26 cellular contexts compared by ENCODE assay signal in the genomic region with DNA sequence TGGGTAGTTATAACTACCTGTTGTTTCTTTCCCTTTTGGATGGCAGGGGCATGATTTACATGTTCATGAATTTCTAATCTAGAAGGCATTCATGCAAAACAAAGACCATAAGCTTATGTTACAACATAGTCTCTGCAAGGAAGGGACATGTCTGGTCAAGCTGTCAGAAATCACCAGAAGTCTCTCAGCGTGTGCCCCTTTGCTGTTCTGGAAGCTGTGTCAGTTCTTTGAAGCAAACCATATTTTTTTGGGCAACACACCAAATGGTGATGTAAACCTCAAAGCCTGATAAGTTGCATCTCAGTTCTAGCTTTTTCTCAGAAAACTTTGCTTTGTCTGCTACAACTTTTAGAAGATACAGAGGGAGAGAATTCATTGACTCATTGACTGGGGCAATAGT.
DNase-seq lines count a peak whose midpoint lies in the region; ATAC-seq, FAIRE-seq and TF ChIP-seq lines count a peak whose summit lies in the region.
"Had no signal": no experiment of that assay in that cellular context is flagged by ENCODE, and none has a peak within 500 bp of the region (broad histone marks: within the 10 kb centered on the region; RNA-seq: fewer than 3 reads in every experiment).

No MANE protein-coding gene starts in this region.

- no peaks in the 10 kb centered on the region for H3K9me3 ChIP-seq in HEK293 (ENCODE audit: control insufficient read depth, insufficient read depth, low read depth, low read length)
- no peaks in the 10 kb centered on the region for H3K9me3 ChIP-seq in astrocyte (ENCODE audit: insufficient read depth, low read depth, low read length)
- H3K9me3 ChIP-seq in fibroblast of lung (ENCODE audit: control insufficient read depth, insufficient read depth, low read depth, low read length), result no peaks in the 10 kb centered on the region
- H3K9me3 ChIP-seq: BLaER1, colonic mucosa, gastrocnemius medialis, neutrophil had no signal

- H3K79me2 ChIP-seq in astrocyte (ENCODE audit: insufficient read depth, low read length) (no peaks in the 10 kb centered on the region), fibroblast of lung (ENCODE audit: control insufficient read depth, insufficient read depth, low read length) (no peaks in the 10 kb centered on the region)

- H3K27ac Mint-ChIP-seq in astrocyte (ENCODE audit: unreplicated experiment) (no peak overlapping the region), nephron (peak overlapping the region in 2 of 3 experiments; percentile 6 to 8)
- no peak overlapping the region for H3K27ac Mint-ChIP-seq in activated T-helper 1 cell treated with anti-CD3 and anti-CD28 coated beads, Interleukin-12 subunit alpha, Interleukin-12 subunit beta, Interleukin-2, Interleukin-4 antibody, amounts not matched to agents 30 ng/mL and 10 ng/mL and 1 ng/mL, durations not matched to agents 14 hours and 24 hours and 36 hours
- H3K27ac Mint-ChIP-seq: activated CD4-positive, alpha-beta T cell treated with anti-CD3 and anti-CD28 coated beads, Interleukin-2, amount 10 ng/mL, durations not matched to agents 7 days and 5 days; activated CD8-positive, alpha-beta memory T cell treated with anti-CD3 and anti-CD28 coated beads, Interleukin-2, amount 10 ng/mL, durations not matched to agents 7 days and 5 days; activated naive CD4-positive, alpha-beta T cell treated with anti-CD3 and anti-CD28 coated beads, Interleukin-2, amount 50 U/mL, for 24 hours; endodermal cell; stimulated activated naive CD8-positive, alpha-beta T cell treated with anti-CD3 and anti-CD28 coated beads, Interleukin-15, amount 100 ng/mL, for 72 hours had no signal

- H3K9ac ChIP-seq in astrocyte (ENCODE audit: low read length) (peak overlapping the region; percentile 21), fibroblast of lung (ENCODE audit: insufficient read depth, low read length) (no peak overlapping the region)
- H3K9ac ChIP-seq: BLaER1 had no signal

- H3K36me3 ChIP-seq in HEK293 (ENCODE audit: control insufficient read depth in 2 of 2, insufficient read depth in 1 of 2, low read length in 2 of 2), result no peaks in the 10 kb centered on the region
- no peaks in the 10 kb centered on the region for H3K36me3 ChIP-seq in astrocyte (ENCODE audit: insufficient read depth, low read length)
- no peaks in the 10 kb centered on the region for H3K36me3 ChIP-seq in fibroblast of lung (ENCODE audit: control insufficient read depth, insufficient read depth, low read length)
- H3K36me3 ChIP-seq: ascending aorta, BLaER1, colonic mucosa, gastrocnemius medialis, neutrophil had no signal

- H3K36me3 Mint-ChIP-seq in astrocyte (ENCODE audit: low read depth, unreplicated experiment) (no peaks in the 10 kb centered on the region), nephron (ENCODE audit: low read depth) (no peaks in the 10 kb centered on the region)
- H3K36me3 Mint-ChIP-seq in activated T-helper 1 cell treated with anti-CD3 and anti-CD28 coated beads, Interleukin-12 subunit alpha, Interleukin-12 subunit beta, Interleukin-2, Interleukin-4 antibody, amounts not matched to agents 30 ng/mL and 10 ng/mL and 1 ng/mL, durations not matched to agents 14 hours and 24 hours and 36 hours (ENCODE audit: low read depth), result no peaks in the 10 kb centered on the region
- H3K36me3 Mint-ChIP-seq: activated CD8-positive, alpha-beta memory T cell treated with anti-CD3 and anti-CD28 coated beads, Interleukin-2, amount 10 ng/mL, durations not matched to agents 7 days and 5 days; activated naive CD4-positive, alpha-beta T cell treated with anti-CD3 and anti-CD28 coated beads, Interleukin-2, amount 50 U/mL, for 24 hours had no signal

- H2AFZ ChIP-seq in astrocyte (ENCODE audit: low read depth, low read length) (no peak overlapping the region), fibroblast of lung (ENCODE audit: low read length) (no peak overlapping the region)

- H3K4me1 Mint-ChIP-seq in astrocyte (ENCODE audit: low read depth, unreplicated experiment) (peaks cover 4% of the 10 kb centered on the region), nephron (no peaks in the 10 kb centered on the region)
- H3K4me1 Mint-ChIP-seq in activated T-helper 1 cell treated with anti-CD3 and anti-CD28 coated beads, Interleukin-12 subunit alpha, Interleukin-12 subunit beta, Interleukin-2, Interleukin-4 antibody, amounts not matched to agents 30 ng/mL and 10 ng/mL and 1 ng/mL, durations not matched to agents 14 hours and 24 hours and 36 hours (ENCODE audit: low read depth), result no peaks in the 10 kb centered on the region
- H3K4me1 Mint-ChIP-seq: activated CD4-positive, alpha-beta T cell treated with anti-CD3 and anti-CD28 coated beads, Interleukin-2, amount 10 ng/mL, durations not matched to agents 7 days and 5 days; activated CD8-positive, alpha-beta memory T cell treated with anti-CD3 and anti-CD28 coated beads, Interleukin-2, amount 10 ng/mL, durations not matched to agents 7 days and 5 days; activated naive CD4-positive, alpha-beta T cell treated with anti-CD3 and anti-CD28 coated beads, Interleukin-2, amount 50 U/mL, for 24 hours; endodermal cell; stimulated activated naive CD8-positive, alpha-beta T cell treated with anti-CD3 and anti-CD28 coated beads, Interleukin-15, amount 100 ng/mL, for 72 hours had no signal

- peaks cover 2% of the 10 kb centered on the region for H3K27me3 Mint-ChIP-seq in astrocyte (ENCODE audit: low read depth, unreplicated experiment)
- peaks cover 3% of the 10 kb centered on the region for H3K27me3 Mint-ChIP-seq in nephron (ENCODE audit: low read depth)
- no peaks in the 10 kb centered on the region for H3K27me3 Mint-ChIP-seq in activated T-helper 1 cell treated with anti-CD3 and anti-CD28 coated beads, Interleukin-12 subunit alpha, Interleukin-12 subunit beta, Interleukin-2, Interleukin-4 antibody, amounts not matched to agents 30 ng/mL and 10 ng/mL and 1 ng/mL, durations not matched to agents 14 hours and 24 hours and 36 hours (ENCODE audit: insufficient read depth)
- H3K27me3 Mint-ChIP-seq: activated CD4-positive, alpha-beta T cell treated with anti-CD3 and anti-CD28 coated beads, Interleukin-2, amount 10 ng/mL, durations not matched to agents 7 days and 5 days; activated naive CD4-positive, alpha-beta T cell treated with anti-CD3 and anti-CD28 coated beads, Interleukin-2, amount 50 U/mL, for 24 hours; stimulated activated naive CD8-positive, alpha-beta T cell treated with anti-CD3 and anti-CD28 coated beads, Interleukin-15, amount 100 ng/mL, for 72 hours had no signal

- intact Hi-C loops in activated T-helper 1 cell treated with anti-CD3 and anti-CD28 coated beads, Interleukin-12 subunit alpha, Interleukin-12 subunit beta, Interleukin-2, Interleukin-4 antibody, amounts not matched to agents 30 ng/mL and 10 ng/mL and 1 ng/mL, durations not matched to agents 14 hours and 24 hours and 36 hours (cut with micrococcal nuclease), result no loop called here

- H3K27ac ChIP-seq in HEK293 (ENCODE audit: extremely low read depth, low read depth, low read length), result no peak overlapping the region
- H3K27ac ChIP-seq in astrocyte (ENCODE audit: low read depth, low read length), result peak overlapping the region; percentile 50
- no peak overlapping the region for H3K27ac ChIP-seq in fibroblast of lung (ENCODE audit: insufficient read depth, low read length)
- H3K27ac ChIP-seq: ascending aorta, BLaER1, colonic mucosa, gastrocnemius medialis, neutrophil, VCaP had no signal

- TF ChIP-seq CTCF in HEK293 (tag by site-specific recombination; IDR thresholded peaks at IDR 0.05) (no peak), astrocyte (IDR thresholded peaks at IDR 0.05; ENCODE audit: insufficient read depth, low read depth, low read length) (no peak), fibroblast of lung (conservative IDR thresholded peaks at IDR 0.05 in 1 of 2, IDR thresholded peaks at IDR 0.05 in 1 of 2; ENCODE audit: low read depth in 1 of 2, low read length in 2 of 2) (no peak), nephron (IDR thresholded peaks at IDR 0.05; ENCODE audit: unreplicated experiment in 3 of 3) (no peak)

- H3K27me3 ChIP-seq in astrocyte (ENCODE audit: insufficient read depth, low read length) (no peaks in the 10 kb centered on the region), fibroblast of lung (ENCODE audit: control insufficient read depth, insufficient read depth, low read length) (peaks cover 2% of the 10 kb centered on the region)
- H3K27me3 ChIP-seq: ascending aorta, BLaER1, colonic mucosa, gastrocnemius medialis, neutrophil had no signal

- POLR2A ChIA-PET in HEK293 (lab: Yijun Ruan, JAX), result no interaction called here

- no peak for ATAC-seq in GM19035 (IDR thresholded peaks at IDR 0.05; ENCODE audit: unreplicated experiment)
- ATAC-seq: activated CD8-positive, alpha-beta memory T cell treated with anti-CD3 and anti-CD28 coated beads, Interleukin-2, amount 10 ng/mL, durations not matched to agents 7 days and 5 days; gastrocnemius medialis; SK-N-SH treated with all-trans-retinoic acid at 6 μM for 48 hours; stimulated activated naive CD8-positive, alpha-beta T cell treated with anti-CD3 and anti-CD28 coated beads, Interleukin-15, amount 100 ng/mL, for 72 hours had no signal

- peak; percentile 65 for FAIRE-seq in astrocyte (lab: Jason Lieb, UNC)
- FAIRE-seq: kidney had no signal

- H4K20me1 ChIP-seq in astrocyte (ENCODE audit: insufficient read depth, low read length), result no peaks in the 10 kb centered on the region
- H4K20me1 ChIP-seq in fibroblast of lung (ENCODE audit: control insufficient read depth, extremely low read depth, insufficient read depth, low read length), result no peaks in the 10 kb centered on the region
- H4K20me1 ChIP-seq: BLaER1 had no signal

- DNase-seq in astrocyte (ENCODE audit: low read depth) (peak; percentile 91), fibroblast of lung (ENCODE audit: low read depth in 2 of 2) (peak; percentile 86 to 93), NCI-H748 treated with DMSO at 0.1 percent for 48 hours (lab: John Stamatoyannopoulos, UW) (no peak)
- no peak for DNase-seq in activated T-helper 1 cell treated with anti-CD3 and anti-CD28 coated beads, Interleukin-12 subunit alpha, Interleukin-12 subunit beta, Interleukin-2, Interleukin-4 antibody, amounts not matched to agents 30 ng/mL and 10 ng/mL and 1 ng/mL, durations not matched to agents 14 hours and 24 hours and 36 hours (ENCODE audit: low spot score)
- no peak for DNase-seq in activated CD8-positive, alpha-beta memory T cell treated with anti-CD3 and anti-CD28 coated beads, Interleukin-2, amount 50 U/mL, for 48 hours
- DNase-seq: activated CD4-positive, alpha-beta T cell treated with anti-CD3 and anti-CD28 coated beads, Interleukin-2, amount 10 ng/mL, durations not matched to agents 7 days and 5 days; activated CD8-positive, alpha-beta memory T cell treated with anti-CD3 and anti-CD28 coated beads, Interleukin-2, amount 10 ng/mL, durations not matched to agents 7 days and 5 days; colonic mucosa; COR-L47; endodermal cell; gastrocnemius medialis; H7; kidney; NCI-H1092 treated with DMSO at 0.1 percent for 48 hours; NCI-H2029; stimulated activated naive CD8-positive, alpha-beta T cell treated with anti-CD3 and anti-CD28 coated beads, Interleukin-15, amount 100 ng/mL, for 72 hours; trophoblast cell had no signal

- CTCF ChIA-PET in HEK293 (lab: Yijun Ruan, JAX), result interaction anchor here (0.6 kb wide), 1 partner anchor 16 kb away, joined by 4 read pairs; no protein-coding TSS in a partner anchor

- H3K4me3 ChIP-seq in HEK293 (ENCODE audit: low read depth, low read length), result no peak overlapping the region
- H3K4me3 ChIP-seq in astrocyte (ENCODE audit: insufficient read depth, low read depth, low read length), result no peak overlapping the region
- H3K4me3 ChIP-seq in fibroblast of lung (replicated peaks in 1 of 4; ENCODE audit: control extremely low read depth in 1 of 4, insufficient read depth in 1 of 4, low read depth in 3 of 4, low read length in 4 of 4), result no peak overlapping the region
- H3K4me3 ChIP-seq: ascending aorta, BLaER1, colonic mucosa, gastrocnemius medialis had no signal

- H3K4me1 ChIP-seq in HEK293 (ENCODE audit: control insufficient read depth, insufficient read depth, low read length) (no peaks in the 10 kb centered on the region), astrocyte (ENCODE audit: insufficient read depth, low read length) (peaks cover 10% of the 10 kb centered on the region), fibroblast of lung (ENCODE audit: control insufficient read depth, extremely low read depth, insufficient read depth, low read length) (no peaks in the 10 kb centered on the region)
- H3K4me1 ChIP-seq: BLaER1, colonic mucosa, gastrocnemius medialis had no signal

- H3K4me3 Mint-ChIP-seq in astrocyte (ENCODE audit: unreplicated experiment), result no peak overlapping the region
- H3K4me3 Mint-ChIP-seq in nephron, result no peak overlapping the region
- H3K4me3 Mint-ChIP-seq in activated T-helper 1 cell treated with anti-CD3 and anti-CD28 coated beads, Interleukin-12 subunit alpha, Interleukin-12 subunit beta, Interleukin-2, Interleukin-4 antibody, amounts not matched to agents 30 ng/mL and 10 ng/mL and 1 ng/mL, durations not matched to agents 14 hours and 24 hours and 36 hours, result no peak overlapping the region
- H3K4me3 Mint-ChIP-seq: activated CD4-positive, alpha-beta T cell treated with anti-CD3 and anti-CD28 coated beads, Interleukin-2, amount 10 ng/mL, durations not matched to agents 7 days and 5 days; activated CD8-positive, alpha-beta memory T cell treated with anti-CD3 and anti-CD28 coated beads, Interleukin-2, amount 10 ng/mL, durations not matched to agents 7 days and 5 days; activated naive CD4-positive, alpha-beta T cell treated with anti-CD3 and anti-CD28 coated beads, Interleukin-2, amount 50 U/mL, for 24 hours; endodermal cell; stimulated activated naive CD8-positive, alpha-beta T cell treated with anti-CD3 and anti-CD28 coated beads, Interleukin-15, amount 100 ng/mL, for 72 hours had no signal

- H3K4me2 ChIP-seq in astrocyte (ENCODE audit: low read length) (peak overlapping the region; percentile 22), fibroblast of lung (ENCODE audit: extremely low read depth, insufficient read depth, low read length) (no peak overlapping the region)
- H3K4me2 ChIP-seq: BLaER1 had no signal

- no peaks in the 10 kb centered on the region for H3K9me3 Mint-ChIP-seq in astrocyte (ENCODE audit: unreplicated experiment)
- peaks cover 11% of the 10 kb centered on the region for H3K9me3 Mint-ChIP-seq in nephron
- no peaks in the 10 kb centered on the region for H3K9me3 Mint-ChIP-seq in activated T-helper 1 cell treated with anti-CD3 and anti-CD28 coated beads, Interleukin-12 subunit alpha, Interleukin-12 subunit beta, Interleukin-2, Interleukin-4 antibody, amounts not matched to agents 30 ng/mL and 10 ng/mL and 1 ng/mL, durations not matched to agents 14 hours and 24 hours and 36 hours
- H3K9me3 Mint-ChIP-seq: activated CD4-positive, alpha-beta T cell treated with anti-CD3 and anti-CD28 coated beads, Interleukin-2, amount 10 ng/mL, durations not matched to agents 7 days and 5 days; activated naive CD4-positive, alpha-beta T cell treated with anti-CD3 and anti-CD28 coated beads, Interleukin-2, amount 50 U/mL, for 24 hours; endodermal cell; stimulated activated naive CD8-positive, alpha-beta T cell treated with anti-CD3 and anti-CD28 coated beads, Interleukin-15, amount 100 ng/mL, for 72 hours had no signal

Comparison
In these comparisons a context has a peak if more than half of its experiments do, and no peak if none do; other contexts are left out.
1. DNase-seq: peak in astrocyte (single experiment) and fibroblast of lung (2 of 2); none in activated T-helper 1 cell treated with anti-CD3 and anti-CD28 coated beads, Interleukin-12 subunit alpha, Interleukin-12 subunit beta, Interleukin-2, Interleukin-4 antibody, amounts not matched to agents 30 ng/mL and 10 ng/mL and 1 ng/mL, durations not matched to agents 14 hours and 24 hours and 36 hours (single experiment), NCI-H748 treated with DMSO at 0.1 percent for 48 hours (single experiment) and activated CD8-positive, alpha-beta memory T cell treated with anti-CD3 and anti-CD28 coated beads, Interleukin-2, amount 50 U/mL, for 48 hours (single experiment).
2. H3K27ac Mint-ChIP-seq: peak in nephron (2 of 3); none in astrocyte (single experiment) and activated T-helper 1 cell treated with anti-CD3 and anti-CD28 coated beads, Interleukin-12 subunit alpha, Interleukin-12 subunit beta, Interleukin-2, Interleukin-4 antibody, amounts not matched to agents 30 ng/mL and 10 ng/mL and 1 ng/mL, durations not matched to agents 14 hours and 24 hours and 36 hours (single experiment).